14 cellular contexts compared by ENCODE assay signal in genomic region chr5:169567079-169567478, GRCh38. TPM values are rescaled to one million over a fixed set of nuclear protein-coding genes. Genes with fewer than 3 reads are reported as not detected.
DNase-seq lines count a peak whose midpoint lies in the region; ATAC-seq, FAIRE-seq and TF ChIP-seq lines count a peak whose summit lies in the region.
"Had no signal": no experiment of that assay in that cellular context is flagged by ENCODE, and none has a peak within 500 bp of the region (broad histone marks: within the 10 kb centered on the region; RNA-seq: fewer than 3 reads in every experiment).

No MANE protein-coding gene starts in this region.

- H3K27ac ChIP-seq in cardiac muscle cell = no peak overlapping the region
- H3K27ac ChIP-seq in endodermal cell (ENCODE audit: low read depth, low read length) = no peak overlapping the region
- H3K27ac ChIP-seq in osteoblast (ENCODE audit: low read depth, low read length) = no peak overlapping the region
- H3K27ac ChIP-seq: suprapubic skin had no signal

- H3K9me3 ChIP-seq in cardiac muscle cell (ENCODE audit: low read depth) (no peaks in the 10 kb centered on the region), endodermal cell (ENCODE audit: control insufficient read depth, low read length) (no peaks in the 10 kb centered on the region), osteoblast (ENCODE audit: low read depth, low read length) (no peaks in the 10 kb centered on the region)
- H3K9me3 ChIP-seq: suprapubic skin had no signal

- peaks cover 32% of the 10 kb centered on the region for H3K27me3 Mint-ChIP-seq in endodermal cell (ENCODE audit: insufficient read depth)

- no peak overlapping the region for H3K4me3 Mint-ChIP-seq in endodermal cell
- H3K4me3 Mint-ChIP-seq: activated naive CD8-positive, alpha-beta T cell treated with anti-CD3 and anti-CD28 coated beads, Interleukin-2, amount 10 ng/mL, durations not matched to agents 7 days and 5 days had no signal

- no peaks in the 10 kb centered on the region for H4K20me1 ChIP-seq in osteoblast (ENCODE audit: insufficient read depth, low read length)

- no peak overlapping the region for H3K9ac ChIP-seq in endodermal cell (ENCODE audit: extremely low read depth, low read length, poor library complexity, severe bottlenecking)

- ATAC-seq in left ventricle myocardium superior = no peak

- no peaks in the 10 kb centered on the region for H3K79me2 ChIP-seq in osteoblast (ENCODE audit: insufficient read depth, low read length)

- no peak overlapping the region for H3K27ac Mint-ChIP-seq in endodermal cell
- H3K27ac Mint-ChIP-seq: activated naive CD8-positive, alpha-beta T cell treated with anti-CD3 and anti-CD28 coated beads, Interleukin-2, amount 10 ng/mL, durations not matched to agents 7 days and 5 days had no signal

- H3K4me1 ChIP-seq in cardiac muscle cell (ENCODE audit: low read depth) (no peaks in the 10 kb centered on the region), endodermal cell (ENCODE audit: control insufficient read depth, insufficient read depth, low read length) (no peaks in the 10 kb centered on the region), osteoblast (ENCODE audit: insufficient read depth, low read length) (no peaks in the 10 kb centered on the region)
- H3K4me1 ChIP-seq: suprapubic skin had no signal

- no peaks in the 10 kb centered on the region for H3K9me3 Mint-ChIP-seq in endodermal cell
- H3K9me3 Mint-ChIP-seq: activated naive CD8-positive, alpha-beta T cell treated with anti-CD3 and anti-CD28 coated beads, Interleukin-2, amount 10 ng/mL, durations not matched to agents 7 days and 5 days had no signal

- no peak overlapping the region for H3K4me3 ChIP-seq in cardiac muscle cell
- no peak overlapping the region for H3K4me3 ChIP-seq in endodermal cell (ENCODE audit: low read length)
- H3K4me3 ChIP-seq in osteoblast (ENCODE audit: insufficient read depth, low read length) = no peak overlapping the region
- H3K4me3 ChIP-seq: suprapubic skin had no signal

- no peaks in the 10 kb centered on the region for H3K36me3 Mint-ChIP-seq in endodermal cell (ENCODE audit: low read depth)
- H3K36me3 Mint-ChIP-seq: activated naive CD8-positive, alpha-beta T cell treated with anti-CD3 and anti-CD28 coated beads, Interleukin-2, amount 10 ng/mL, durations not matched to agents 7 days and 5 days had no signal

- no peaks in the 10 kb centered on the region for H3K4me1 Mint-ChIP-seq in endodermal cell
- H3K4me1 Mint-ChIP-seq: activated naive CD8-positive, alpha-beta T cell treated with anti-CD3 and anti-CD28 coated beads, Interleukin-2, amount 10 ng/mL, durations not matched to agents 7 days and 5 days had no signal

- H3K4me2 ChIP-seq in osteoblast (ENCODE audit: insufficient read depth, low read length) = no peak overlapping the region

- peak; percentile 62 to 66 for DNase-seq in cardiac muscle cell (ENCODE audit: low read depth in 1 of 2, low spot score in 1 of 2)
- DNase-seq in left ventricle myocardium superior = no peak
- peak; percentile 6 for DNase-seq in RPMI8226
- peak; percentile 75 for DNase-seq in endodermal cell
- DNase-seq in osteoblast (ENCODE audit: insufficient read length, low spot score, missing footprints) = no peak
- no peak for DNase-seq in HTR-8/SVneo (ENCODE audit: insufficient read length, low spot score)
- no peak for DNase-seq in COR-L47 (lab: John Stamatoyannopoulos, UW)
- DNase-seq in ureter (ENCODE audit: low spot score) = no peak
- DNase-seq: activated CD8-positive, alpha-beta memory T cell treated with anti-CD3 and anti-CD28 coated beads, Interleukin-2, amount 50 U/mL, for 4 hours; activated naive CD8-positive, alpha-beta T cell treated with anti-CD3 and anti-CD28 coated beads, Interleukin-2, amount 10 ng/mL, durations not matched to agents 7 days and 5 days; mesenchymal stem cell; occipital lobe; stimulated activated CD4-positive, alpha-beta T cell treated with anti-CD3 and anti-CD28 coated beads, Interleukin-12 subunit alpha, Interleukin-12 subunit beta, amount 100 ng/mL, for 4 hours had no signal

- H3K36me3 ChIP-seq in cardiac muscle cell (no peaks in the 10 kb centered on the region), endodermal cell (ENCODE audit: control insufficient read depth, insufficient read depth, low read length) (no peaks in the 10 kb centered on the region), osteoblast (ENCODE audit: insufficient read depth, low read length) (no peaks in the 10 kb centered on the region)
- H3K36me3 ChIP-seq: suprapubic skin had no signal

- TF ChIP-seq CTCF in cardiac muscle cell (IDR thresholded peaks at IDR 0.05; ENCODE audit: low read depth, low read length) (no peak), endodermal cell (conservative IDR thresholded peaks at IDR 0.05) (no peak), osteoblast (IDR thresholded peaks at IDR 0.05; ENCODE audit: extremely low read depth, low read depth, low read length) (no peak)

- H2AFZ ChIP-seq in osteoblast (ENCODE audit: low read length) = no peak overlapping the region

- H3K27me3 ChIP-seq in cardiac muscle cell (peaks cover 8% of the 10 kb centered on the region), endodermal cell (ENCODE audit: control insufficient read depth, insufficient read depth, low read length, poor library complexity, severe bottlenecking) (peaks cover 65% of the 10 kb centered on the region), osteoblast (ENCODE audit: insufficient read depth, low read length) (no peaks in the 10 kb centered on the region)

- intact Hi-C loops in left ventricle myocardium superior (cut with micrococcal nuclease) = no loop called here

- no peak for FAIRE-seq in HTR-8/SVneo (lab: Jason Lieb, UNC)

- 69 to 81% methylated on average over 2 of the region's 2 CpGs for WGBS in endodermal cell (ENCODE audit: insufficient coverage in 1 of 2, insufficient read length in 1 of 2), 2 experiments

RNA-seq across cellular contexts. Expression of gene SPDL1, which starts 16.5 kb away (rescaled TPM):
- total RNA-seq in cardiac muscle cell (24.3 and 37.5 TPM in 2 replicates), left ventricle myocardium superior (3.5 TPM), endodermal cell (10 to 100 TPM; 42.0 to 47.4 TPM), osteoblast (10.9 and 14.7 TPM in 2 replicates), ureter (10.4 TPM)
- polyA plus RNA-seq in cardiac muscle cell = 29.0 and 42.0 TPM in 2 replicates
- polyA plus RNA-seq in endodermal cell (2013, experiment 1 of 2) = 55.4 TPM
- 52.3 TPM for polyA plus RNA-seq in endodermal cell (2013, experiment 2 of 2)

Comparison
In these comparisons a context has a peak if more than half of its experiments do, and no peak if none do; other contexts are left out.
1. DNase-seq: peak in cardiac muscle cell (2 of 2), RPMI8226 (single experiment) and endodermal cell (single experiment); none in left ventricle myocardium superior (single experiment), osteoblast (single experiment), HTR-8/SVneo (single experiment), COR-L47 (single experiment) and ureter (single experiment).